In genomic region chr9:33167084-33167948, GRCh38 we compare ENCODE assay signal across 8 cellular contexts. TPM values are rescaled to one million over a fixed set of nuclear protein-coding genes. Genes with fewer than 3 reads are reported as not detected.
DNase-seq lines count a peak whose midpoint lies in the region; ATAC-seq and TF ChIP-seq lines count a peak whose summit lies in the region.

A gene with protein sequence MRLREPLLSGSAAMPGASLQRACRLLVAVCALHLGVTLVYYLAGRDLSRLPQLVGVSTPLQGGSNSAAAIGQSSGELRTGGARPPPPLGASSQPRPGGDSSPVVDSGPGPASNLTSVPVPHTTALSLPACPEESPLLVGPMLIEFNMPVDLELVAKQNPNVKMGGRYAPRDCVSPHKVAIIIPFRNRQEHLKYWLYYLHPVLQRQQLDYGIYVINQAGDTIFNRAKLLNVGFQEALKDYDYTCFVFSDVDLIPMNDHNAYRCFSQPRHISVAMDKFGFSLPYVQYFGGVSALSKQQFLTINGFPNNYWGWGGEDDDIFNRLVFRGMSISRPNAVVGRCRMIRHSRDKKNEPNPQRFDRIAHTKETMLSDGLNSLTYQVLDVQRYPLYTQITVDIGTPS (minus strand): TSS chr9:33167336. CDS start chr9:33167169, 167 bp downstream.

- H3K9me3 ChIP-seq in Peyer's patch (no peaks in the 10 kb centered on the region), esophagus (ENCODE audit: control insufficient read depth in 2 of 2, insufficient read depth in 1 of 2, low read depth in 1 of 2, low read length in 1 of 2) (no peaks in the 10 kb centered on the region), muscle layer of colon (ENCODE audit: low read length) (no peaks in the 10 kb centered on the region)

- DNase-seq in DMS53 (lab: John Stamatoyannopoulos, UW): peak; percentile 89
- DNase-seq in Jurkat, Clone E6-1 (ENCODE audit: low read depth, low spot score): peak; percentile 91
- DNase-seq in Peyer's patch: peak; percentile 97 to 98 (median 98)
- DNase-seq in activated T-cell treated with anti-CD3 and anti-CD28 coated beads, Interleukin-2, amount 50 U/mL, for 4 hours: peak; percentile 97
- peak; percentile 96 to 98 for DNase-seq in stimulated activated CD8-positive, alpha-beta memory T cell treated with anti-CD3 and anti-CD28 coated beads, Interleukin-7, amount 100 ng/mL, for 1 hour (ENCODE audit: low read depth in 2 of 2)

- 1 to 2% methylated on average over 84 to 101 of the region's 101 CpGs for WGBS in esophagus, 2 donors

- ATAC-seq in GM21619 (IDR thresholded peaks at IDR 0.05; ENCODE audit: unreplicated experiment): peak; percentile 57
- ATAC-seq in activated T-cell treated with anti-CD3 and anti-CD28 coated beads, Interleukin-2, amount 50 U/mL, for 4 hours: peak; percentile 83

- H3K9ac ChIP-seq in muscle layer of colon (ENCODE audit: low read length): peak within 1 kb of the TSS; percentile 90

- H3K36me3 ChIP-seq in Peyer's patch (no peaks in the 10 kb centered on the region), esophagus (ENCODE audit: control insufficient read depth in 2 of 2, insufficient read depth in 2 of 2, low read length in 1 of 2) (no peaks in the 10 kb centered on the region), muscle layer of colon (ENCODE audit: insufficient read depth, low read length) (no peaks in the 10 kb centered on the region)

- H3K27me3 Mint-ChIP-seq in activated T-cell treated with anti-CD3 and anti-CD28 coated beads, Interleukin-2, amount 50 U/mL, for 4 hours (ENCODE audit: low read depth): no peaks in the 10 kb centered on the region

- H3K36me3 Mint-ChIP-seq in activated T-cell treated with anti-CD3 and anti-CD28 coated beads, Interleukin-2, amount 50 U/mL, for 4 hours (ENCODE audit: insufficient read depth): no peaks in the 10 kb centered on the region

- peaks cover 57% of the 10 kb centered on the region for H3K4me1 Mint-ChIP-seq in activated T-cell treated with anti-CD3 and anti-CD28 coated beads, Interleukin-2, amount 50 U/mL, for 4 hours (ENCODE audit: low read depth)

- TF ChIP-seq POLR2A in Peyer's patch (IDR thresholded peaks at IDR 0.05): peak; percentile 77 to 80

- H3K4me1 ChIP-seq in Peyer's patch: peaks cover 9 to 35% (median 21%) of the 10 kb centered on the region in 4 donors
- peaks cover 10 to 25% of the 10 kb centered on the region in 2 donors for H3K4me1 ChIP-seq in esophagus (ENCODE audit: control insufficient read depth in 2 of 2, insufficient read depth in 2 of 2, low read length in 1 of 2)
- peaks cover 34% of the 10 kb centered on the region for H3K4me1 ChIP-seq in muscle layer of colon (ENCODE audit: insufficient read depth, low read length)

- H3K9me3 Mint-ChIP-seq in activated T-cell treated with anti-CD3 and anti-CD28 coated beads, Interleukin-2, amount 50 U/mL, for 4 hours: no peaks in the 10 kb centered on the region

- H3K4me3 Mint-ChIP-seq in activated T-cell treated with anti-CD3 and anti-CD28 coated beads, Interleukin-2, amount 50 U/mL, for 4 hours: peak within 1 kb of the TSS; percentile 98

- peak within 1 kb of the TSS; percentile 73 for H3K4me3 ChIP-seq in Jurkat, Clone E6-1 (ENCODE audit: low read length)
- peak within 1 kb of the TSS; percentile 58 to 99 (median 92) for H3K4me3 ChIP-seq in Peyer's patch
- H3K4me3 ChIP-seq in esophagus (ENCODE audit: low read depth in 1 of 2, low read length in 2 of 2): peak within 1 kb of the TSS; percentile 80 to 84
- H3K4me3 ChIP-seq in muscle layer of colon (ENCODE audit: low read depth in 1 of 2, low read length in 2 of 2): peak within 1 kb of the TSS; percentile 41 to 82

- no peaks in the 10 kb centered on the region for H3K27me3 ChIP-seq in Peyer's patch
- no peaks in the 10 kb centered on the region for H3K27me3 ChIP-seq in esophagus (ENCODE audit: control insufficient read depth in 1 of 2, insufficient read depth in 2 of 2, low read length in 2 of 2)
- H3K27me3 ChIP-seq in muscle layer of colon (ENCODE audit: control insufficient read depth in 1 of 2, insufficient read depth in 2 of 2, low read length in 2 of 2): no peaks in the 10 kb centered on the region

- peak in 2 of 6 experiments; percentile 19 to 34 for TF ChIP-seq CTCF in Peyer's patch (IDR thresholded peaks at IDR 0.05)

- H3K27ac ChIP-seq in Peyer's patch (peak within 1 kb of the TSS; percentile 87 to 98 (median 98)), esophagus (ENCODE audit: low read depth in 2 of 2, low read length in 1 of 2) (peak within 1 kb of the TSS; percentile 97 to 98), muscle layer of colon (ENCODE audit: low read depth, low read length) (peak within 1 kb of the TSS; percentile 80)

RNA-seq across cellular contexts. Expression of the gene that starts here (rescaled TPM):
- 15.4 TPM for polyA plus RNA-seq in Jurkat, Clone E6-1 (2012; ENCODE audit: insufficient read depth, insufficient read length)
- 10 to 100 TPM; 26.4 to 65.3 (median 44.1) TPM for total RNA-seq in Peyer's patch
- total RNA-seq in activated T-cell treated with anti-CD3 and anti-CD28 coated beads, Interleukin-2, amount 50 U/mL, for 4 hours: 10 to 100 TPM; 30.2 to 43.4 (median 32.0) TPM
- polyA plus RNA-seq in esophagus: 10 to 100 TPM; 26.0 to 29.2 TPM

Comparison
In these comparisons a context has a peak if more than half of its experiments do, and no peak if none do; other contexts are left out.
1. Peak in every context shown above with its lines: DNase-seq, ATAC-seq, H3K4me3 ChIP-seq and H3K27ac ChIP-seq.